15 cellular contexts compared by ENCODE assay signal in genomic region chr2:187390891-187391290, GRCh38. TPM values are rescaled to one million over a fixed set of nuclear protein-coding genes. Genes with fewer than 3 reads are reported as not detected.
DNase-seq lines count a peak whose midpoint lies in the region; ATAC-seq and TF ChIP-seq lines count a peak whose summit lies in the region.
"Had no signal": no experiment of that assay in that cellular context is flagged by ENCODE, and none has a peak within 500 bp of the region (broad histone marks: within the 10 kb centered on the region; RNA-seq: fewer than 3 reads in every experiment).

No MANE protein-coding gene starts in this region.

- H3K9me3 ChIP-seq in osteoblast (ENCODE audit: low read depth, low read length) = no peaks in the 10 kb centered on the region
- no peaks in the 10 kb centered on the region for H3K9me3 ChIP-seq in mucosa of descending colon

- no peaks in the 10 kb centered on the region for H3K27me3 ChIP-seq in osteoblast (ENCODE audit: insufficient read depth, low read length)

- H3K4me1 ChIP-seq in osteoblast (ENCODE audit: insufficient read depth, low read length) (peaks cover 9% of the 10 kb centered on the region), mucosa of descending colon (ENCODE audit: low read depth) (no peaks in the 10 kb centered on the region)

- no peak overlapping the region for H2AFZ ChIP-seq in osteoblast (ENCODE audit: low read length)

- H3K4me2 ChIP-seq in osteoblast (ENCODE audit: insufficient read depth, low read length) = peak overlapping the region; percentile 21

- ATAC-seq in GM19467 (IDR thresholded peaks at IDR 0.05; ENCODE audit: unreplicated experiment) = no peak
- no peak for ATAC-seq in GM18870 (IDR thresholded peaks at IDR 0.05; ENCODE audit: unreplicated experiment)
- no peak for ATAC-seq in mucosa of descending colon
- ATAC-seq: naive thymus-derived CD8-positive, alpha-beta T cell had no signal

- no peak overlapping the region for H3K4me3 ChIP-seq in choroid plexus epithelial cell (ENCODE audit: low read depth, low read length)
- no peak overlapping the region for H3K4me3 ChIP-seq in osteoblast (ENCODE audit: insufficient read depth, low read length)
- no peak overlapping the region for H3K4me3 ChIP-seq in mucosa of descending colon

- intact Hi-C loops in mucosa of descending colon (cut with DNase I, micrococcal nuclease) = no loop called here

- no peaks in the 10 kb centered on the region for H3K79me2 ChIP-seq in osteoblast (ENCODE audit: insufficient read depth, low read length)

- H3K36me3 ChIP-seq in osteoblast (ENCODE audit: insufficient read depth, low read length) = no peaks in the 10 kb centered on the region
- H3K36me3 ChIP-seq in mucosa of descending colon (ENCODE audit: low read depth) = no peaks in the 10 kb centered on the region

- H4K20me1 ChIP-seq in osteoblast (ENCODE audit: insufficient read depth, low read length) = no peaks in the 10 kb centered on the region

- TF ChIP-seq CTCF in choroid plexus epithelial cell (conservative IDR thresholded peaks at IDR 0.05; ENCODE audit: low read depth, low read length) = no peak
- TF ChIP-seq CTCF in osteoblast (IDR thresholded peaks at IDR 0.05; ENCODE audit: extremely low read depth, low read depth, low read length) = no peak
- no peak for TF ChIP-seq CTCF in mucosa of descending colon (IDR thresholded peaks at IDR 0.05)

- DNase-seq in GM03348 (ENCODE audit: low spot score) (peak; percentile 41), NCI-H460 (ENCODE audit: extremely low read depth, low read depth) (peak; percentile 82), choroid plexus epithelial cell (ENCODE audit: low read depth) (peak; percentile 92), osteoblast (ENCODE audit: insufficient read length, low spot score, missing footprints) (peak; percentile 76), mucosa of descending colon (no peak)
- DNase-seq in activated CD4-positive, alpha-beta T cell treated with anti-CD3 and anti-CD28 coated beads, Interleukin-2, amount 50 U/mL, for 1 hour = no peak
- DNase-seq: activated CD4-positive, alpha-beta T cell treated with anti-CD3 and anti-CD28 coated beads for 4 hours; activated naive CD4-positive, alpha-beta T cell treated with anti-CD3 and anti-CD28 coated beads for 36 hours; immature natural killer cell; naive thymus-derived CD8-positive, alpha-beta T cell; NCI-H2081; SHP77; stimulated activated naive CD4-positive, alpha-beta T cell treated with Interleukin-2 at 50 U/mL for 16 hours had no signal

- H3K27ac ChIP-seq in osteoblast (ENCODE audit: low read depth, low read length) = peak overlapping the region; percentile 20

RNA-seq across cellular contexts. Expression of gene CALCRL, which starts 57.2 kb away (rescaled TPM):
- total RNA-seq in NCI-H460 (2014; rRNA removed; shearing (Covaris generic)) = 4.3 TPM in 2 replicates
- polyA plus RNA-seq in NCI-H460 (2014; cell fraction: nucleus; rRNA removed) = 1.3 and 2.4 TPM in 2 replicates
- total RNA-seq in osteoblast (5.6 and 7.6 TPM in 2 replicates), mucosa of descending colon (10 to 100 TPM in 1 of 3 donors, 1 to 10 TPM in 2; 7.0 to 10.7 (median 9.0) TPM)

Comparison
In these comparisons a context has a peak if more than half of its experiments do, and no peak if none do; other contexts are left out.
1. DNase-seq: peak in GM03348 (single experiment), NCI-H460 (single experiment), choroid plexus epithelial cell (single experiment) and osteoblast (single experiment); none in activated CD4-positive, alpha-beta T cell treated with anti-CD3 and anti-CD28 coated beads, Interleukin-2, amount 50 U/mL, for 1 hour (single experiment) and mucosa of descending colon (0 of 3).